In genomic region chr10:104231784-104232612, GRCh38 we compare ENCODE assay signal across 8 cellular contexts. TPM values are rescaled to one million over a fixed set of nuclear protein-coding genes. Genes with fewer than 3 reads are reported as not detected.
DNase-seq lines count a peak whose midpoint lies in the region; ATAC-seq, FAIRE-seq and TF ChIP-seq lines count a peak whose summit lies in the region.

TSS of gene CFAP43 (minus strand) at chr10:104232364. CDS start at chr10:104232246, 118 bp downstream.

- CTCF ChIA-PET in endothelial cell of umbilical vein (lab: Charles Lee) = no interaction called here

- no peaks in the 10 kb centered on the region for H3K79me2 ChIP-seq in OCI-LY3 (ENCODE audit: low read length)
- H3K79me2 ChIP-seq in endothelial cell of umbilical vein (ENCODE audit: control insufficient read depth, insufficient read depth, low read length) = no peaks in the 10 kb centered on the region

- peak within 1 kb of the TSS; percentile 80 for H3K4me3 ChIP-seq in OCI-LY3 (ENCODE audit: low read length)
- H3K4me3 ChIP-seq in endothelial cell of umbilical vein (replicated peaks in 1 of 3; ENCODE audit: insufficient read depth in 1 of 3, low read depth in 1 of 3, low read length in 3 of 3) = peak within 1 kb of the TSS; percentile 60 to 89 (median 73)
- H3K4me3 ChIP-seq in mesodermal cell (ENCODE audit: extremely low read depth, insufficient read depth, low read length, poor library complexity, severe bottlenecking) = peak within 1 kb of the TSS; percentile 68

- H3K27me3 ChIP-seq in OCI-LY3 (ENCODE audit: low read depth, low read length) = 0 out of 2 replicates have a peak, but pooled peaks cover 4% of the 10 kb centered on the region
- peaks cover 3 to 16% of the 10 kb centered on the region in 2 experiments for H3K27me3 ChIP-seq in endothelial cell of umbilical vein (ENCODE audit: control insufficient read depth in 2 of 2, insufficient read depth in 2 of 2, low read length in 2 of 2)

- no peaks in the 10 kb centered on the region for H3K9me3 ChIP-seq in OCI-LY3 (ENCODE audit: insufficient read depth, low read length)
- H3K9me3 ChIP-seq in endothelial cell of umbilical vein (replicated peaks; ENCODE audit: control insufficient read depth, insufficient read depth, low read length) = no peaks in the 10 kb centered on the region
- H3K9me3 ChIP-seq in mesodermal cell (ENCODE audit: control insufficient read depth, low read length) = peaks cover 14% of the 10 kb centered on the region

- no peak within 1 kb of the TSS for H3K27ac ChIP-seq in OCI-LY3 (ENCODE audit: low read length)
- H3K27ac ChIP-seq in endothelial cell of umbilical vein (ENCODE audit: insufficient read depth, low read depth, low read length) = peak within 1 kb of the TSS; percentile 12
- H3K27ac ChIP-seq in mesodermal cell (ENCODE audit: low read depth, low read length, severe bottlenecking) = peak within 1 kb of the TSS; percentile 80

- H2AFZ ChIP-seq in OCI-LY3 (ENCODE audit: low read depth, low read length) (peak within 1 kb of the TSS; percentile 88), endothelial cell of umbilical vein (ENCODE audit: low read depth, low read length) (peak within 1 kb of the TSS; percentile 94)

- no peak within 1 kb of the TSS; the same call in 1 of the 2 replicates for H3K9ac ChIP-seq in OCI-LY3 (ENCODE audit: low read length)
- peak within 1 kb of the TSS; percentile 78 for H3K9ac ChIP-seq in endothelial cell of umbilical vein (replicated peaks; ENCODE audit: extremely low read depth, insufficient read depth, low read length)

- H3K36me3 ChIP-seq in OCI-LY3 (replicated peaks; ENCODE audit: low read depth, low read length) (no peaks in the 10 kb centered on the region), endothelial cell of umbilical vein (ENCODE audit: control insufficient read depth in 2 of 2, extremely low read depth in 1 of 2, insufficient read depth in 2 of 2, low read length in 2 of 2) (no peaks in the 10 kb centered on the region), mesodermal cell (ENCODE audit: control insufficient read depth, insufficient read depth, low read length) (no peaks in the 10 kb centered on the region)

- dilution Hi-C loops in endothelial cell of umbilical vein (cut with MboI; ENCODE audit: extremely low pct_ligation_motif_present, low sequenced_read_pairs) = no loop called here

- BruUV-seq in endothelial cell of umbilical vein (replicated peaks; lab: Mats Ljungman, UMichigan) = no TSS peak

- intact Hi-C loops in endothelial cell of umbilical vein (cut with micrococcal nuclease) = no loop called here

- DNase-seq in COLO668 (lab: John Stamatoyannopoulos, UW; ENCODE audit: unreplicated experiment) (peak; percentile 93), HUDEP-2 (lab: John Stamatoyannopoulos, UW; ENCODE audit: unreplicated experiment in 76 of 76) (peak in 75 of 76 experiments; percentile 20 to 99 (median 96)), activated T-cell treated with anti-CD3 and anti-CD28 coated beads for 24 hours (ENCODE audit: low read depth) (peak; percentile 98), endothelial cell of umbilical vein (ENCODE audit: low read depth, low spot score) (peak; percentile 97)
- peak; percentile 100 for DNase-seq in stimulated activated CD8-positive, alpha-beta memory T cell treated with anti-CD3 and anti-CD28 coated beads, Interleukin-15, amount 100 ng/mL, for 1 hour (ENCODE audit: low read depth)

- H4K20me1 ChIP-seq in OCI-LY3 (ENCODE audit: insufficient read depth, low read length) = no peaks in the 10 kb centered on the region
- no peaks in the 10 kb centered on the region for H4K20me1 ChIP-seq in endothelial cell of umbilical vein (replicated peaks; ENCODE audit: control insufficient read depth, extremely low read depth, insufficient read depth, low read length)

- TF ChIP-seq CTCF in OCI-LY3 (IDR thresholded peaks at IDR 0.05; ENCODE audit: low read depth, low read length) = no peak
- no peak for TF ChIP-seq CTCF in endothelial cell of umbilical vein (IDR thresholded peaks at IDR 0.05; ENCODE audit: extremely low read depth in 1 of 2, insufficient read depth in 1 of 2, low read depth in 1 of 2, low read length in 2 of 2)

- H3K4me2 ChIP-seq in OCI-LY3 (ENCODE audit: low read length) = peak within 1 kb of the TSS; percentile 84
- H3K4me2 ChIP-seq in endothelial cell of umbilical vein (ENCODE audit: insufficient read depth, low read length) = peak within 1 kb of the TSS; percentile 97

- 0% methylated on average over 54 to 57 of the region's 60 CpGs for WGBS in mesodermal cell (ENCODE audit: insufficient coverage in 2 of 2), 2 experiments

- H3K4me1 ChIP-seq in OCI-LY3 (ENCODE audit: low read length) (no peaks in the 10 kb centered on the region), endothelial cell of umbilical vein (ENCODE audit: control insufficient read depth, extremely low read depth, insufficient read depth, low read length) (peaks cover 6% of the 10 kb centered on the region), mesodermal cell (ENCODE audit: control insufficient read depth, insufficient read depth, low read length, poor library complexity, severe bottlenecking) (no peaks in the 10 kb centered on the region)

- peak; percentile 100 for ATAC-seq in GM21423 (IDR thresholded peaks at IDR 0.05; ENCODE audit: unreplicated experiment)

- FAIRE-seq in endothelial cell of umbilical vein (lab: Jason Lieb, UNC) = peak; percentile 99

- TF ChIP-seq POLR2A in endothelial cell of umbilical vein (IDR thresholded peaks at IDR 0.05; ENCODE audit: low read depth, low read length) = no peak

- no peaks in the 10 kb centered on the region for H3K9me1 ChIP-seq in endothelial cell of umbilical vein (replicated peaks; ENCODE audit: control insufficient read depth, extremely low read depth, insufficient read depth, low read length)

- POLR2A ChIA-PET in endothelial cell of umbilical vein (lab: Charles Lee) = no interaction called here

TF ChIP-seq in endothelial cell of umbilical vein, 7 proteins besides CTCF, POLR2A, EP300 and RAD21:
- no peak for TF ChIP-seq GATA2 (IDR thresholded peaks at IDR 0.05; ENCODE audit: insufficient read depth, insufficient read length, low read depth, low read length)
- TF ChIP-seq MAX (IDR thresholded peaks at IDR 0.05; ENCODE audit: insufficient read depth, insufficient read length) = no peak
- TF ChIP-seq MYC (IDR thresholded peaks at IDR 0.05; ENCODE audit: low read depth, low read length) = no peak
- TF ChIP-seq POLR2AphosphoS5 (IDR thresholded peaks at IDR 0.05; ENCODE audit: insufficient read depth, low read depth, low read length) = peak; percentile 23

RNA-seq across cellular contexts. Expression of gene CFAP43, which starts in this region (rescaled TPM):
- total RNA-seq in endothelial cell of umbilical vein = not detected in 2 replicates
- polyA plus RNA-seq in endothelial cell of umbilical vein = 0.03 and 0.04 TPM in 2 replicates
- 0.06 TPM in 2 replicates for polyA plus RNA-seq in endothelial cell of umbilical vein (2011; cell fraction: cytosol; rRNA removed)
- polyA plus RNA-seq in endothelial cell of umbilical vein (2011; cell fraction: nucleus; rRNA removed) = 0.07 and 0.22 TPM in 2 replicates
- polyA plus RNA-seq in endothelial cell of umbilical vein (2012) = 0.11 and 0.14 TPM in 2 replicates
- polyA minus RNA-seq in endothelial cell of umbilical vein = 0.21 TPM in 1 of 2 replicates, not detected in the other
- 0.31 TPM for polyA minus RNA-seq in endothelial cell of umbilical vein (2011; cell fraction: cytosol; rRNA and poly(A)+ RNA removed)
- polyA minus RNA-seq in endothelial cell of umbilical vein (2011; cell fraction: nucleus; rRNA and poly(A)+ RNA removed) = not detected in 2 replicates
- polyA plus RNA-seq in mesodermal cell (2013, experiment 1 of 2) = 0.63 TPM
- 0.56 TPM for polyA plus RNA-seq in mesodermal cell (2013, experiment 2 of 2)

Comparison
In these comparisons a context has a peak if more than half of its experiments do, and no peak if none do; other contexts are left out.
1. Peak in DNase-seq, H3K4me3 ChIP-seq, H3K27ac ChIP-seq, H3K9ac ChIP-seq and H3K4me2 ChIP-seq in endothelial cell of umbilical vein; RNA of the gene not detected or under 1 TPM.